10 cellular contexts compared by ENCODE assay signal in genomic region chr15:22968356-22968755, GRCh38. TPM values are rescaled to one million over a fixed set of nuclear protein-coding genes. Genes with fewer than 3 reads are reported as not detected.
DNase-seq lines count a peak whose midpoint lies in the region; ATAC-seq and TF ChIP-seq lines count a peak whose summit lies in the region.
"Had no signal": no experiment of that assay in that cellular context is flagged by ENCODE, and none has a peak within 500 bp of the region (broad histone marks: within the 10 kb centered on the region; RNA-seq: fewer than 3 reads in every experiment).

No MANE protein-coding gene starts in this region.

- TF ChIP-seq CTCF in fibroblast of the aortic adventitia (IDR thresholded peaks at IDR 0.05; ENCODE audit: insufficient read depth, low read length) (no peak), retinal pigment epithelial cell (conservative IDR thresholded peaks at IDR 0.05; ENCODE audit: low read depth, low read length) (no peak)

- peak; percentile 89 for ATAC-seq in SK-N-SH treated with all-trans-retinoic acid at 6 μM for 48 hours

- DNase-seq in ELR (ENCODE audit: low read depth) = peak; percentile 90
- DNase-seq in fibroblast of the aortic adventitia (ENCODE audit: low read depth) = peak; percentile 90
- peak; percentile 64 for DNase-seq in retinal pigment epithelial cell (ENCODE audit: low read depth)
- no peak for DNase-seq in GDM1 (lab: John Stamatoyannopoulos, UW)
- no peak for DNase-seq in activated gamma-delta T cell (lab: John Stamatoyannopoulos, UW)
- no peak for DNase-seq in NCI-H2171 (lab: John Stamatoyannopoulos, UW)
- no peak for DNase-seq in COLO829 (ENCODE audit: low spot score)
- DNase-seq: NCI-H2171 treated with DMSO at 0.1 percent for 48 hours, retina had no signal

- H3K4me3 ChIP-seq in fibroblast of the aortic adventitia (ENCODE audit: low read depth, low read length) (no peak overlapping the region), retinal pigment epithelial cell (ENCODE audit: low read length) (no peak overlapping the region)

TF ChIP-seq in SK-N-SH treated with all-trans-retinoic acid at 6 μM for 48 hours, 23 proteins besides CTCF, POLR2A, EP300 and RAD21:
- TF ChIP-seq GLIS3 (CRISPR knock-in tag; IDR thresholded peaks at IDR 0.05) (no peak), ZNF8 (CRISPR knock-in tag; IDR thresholded peaks at IDR 0.05) (no peak), OSR1 (CRISPR knock-in tag; IDR thresholded peaks at IDR 0.05) (no peak), RARB (CRISPR knock-in tag; IDR thresholded peaks at IDR 0.05) (no peak), ZFP3 (CRISPR knock-in tag; IDR thresholded peaks at IDR 0.05) (no peak), TOX (CRISPR knock-in tag; IDR thresholded peaks at IDR 0.05; ENCODE audit: borderline replicate concordance) (no peak), CREB5 (CRISPR knock-in tag; IDR thresholded peaks at IDR 0.05; ENCODE audit: low read depth) (no peak), ZC3H10 (CRISPR knock-in tag; IDR thresholded peaks at IDR 0.05) (no peak)

RNA-seq across cellular contexts. Expression of gene CYFIP1, which starts 11.8 kb away (rescaled TPM):
- total RNA-seq in fibroblast of the aortic adventitia (ENCODE audit: low replicate concordance) = 87.2 and 95.8 TPM in 2 replicates

Comparison
In these comparisons a context has a peak if more than half of its experiments do, and no peak if none do; other contexts are left out.
1. DNase-seq: peak in ELR (single experiment), fibroblast of the aortic adventitia (single experiment) and retinal pigment epithelial cell (single experiment); none in GDM1 (single experiment), activated gamma-delta T cell (single experiment), NCI-H2171 (single experiment) and COLO829 (single experiment).